In genomic region chr22:36904260-36904659, GRCh38 we compare ENCODE assay signal across 2 cellular contexts.
TF ChIP-seq lines count a peak whose summit lies in the region.

No MANE protein-coding gene starts in this region.

TF ChIP-seq in SK-N-SH, 30 proteins besides CTCF, POLR2A, EP300 and RAD21 (continued from another document):
- no peak for TF ChIP-seq USF1 (IDR thresholded peaks at IDR 0.05; ENCODE audit: borderline replicate concordance, low read depth)

TF ChIP-seq in SK-N-SH treated with all-trans-retinoic acid at 6 μM for 48 hours, 23 proteins besides CTCF, POLR2A, EP300 and RAD21 (continued from another document):
- TF ChIP-seq, protein P1, sequence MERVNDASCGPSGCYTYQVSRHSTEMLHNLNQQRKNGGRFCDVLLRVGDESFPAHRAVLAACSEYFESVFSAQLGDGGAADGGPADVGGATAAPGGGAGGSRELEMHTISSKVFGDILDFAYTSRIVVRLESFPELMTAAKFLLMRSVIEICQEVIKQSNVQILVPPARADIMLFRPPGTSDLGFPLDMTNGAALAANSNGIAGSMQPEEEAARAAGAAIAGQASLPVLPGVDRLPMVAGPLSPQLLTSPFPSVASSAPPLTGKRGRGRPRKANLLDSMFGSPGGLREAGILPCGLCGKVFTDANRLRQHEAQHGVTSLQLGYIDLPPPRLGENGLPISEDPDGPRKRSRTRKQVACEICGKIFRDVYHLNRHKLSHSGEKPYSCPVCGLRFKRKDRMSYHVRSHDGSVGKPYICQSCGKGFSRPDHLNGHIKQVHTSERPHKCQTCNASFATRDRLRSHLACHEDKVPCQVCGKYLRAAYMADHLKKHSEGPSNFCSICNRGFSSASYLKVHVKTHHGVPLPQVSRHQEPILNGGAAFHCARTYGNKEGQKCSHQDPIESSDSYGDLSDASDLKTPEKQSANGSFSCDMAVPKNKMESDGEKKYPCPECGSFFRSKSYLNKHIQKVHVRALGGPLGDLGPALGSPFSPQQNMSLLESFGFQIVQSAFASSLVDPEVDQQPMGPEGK (CRISPR knock-in tag; IDR thresholded peaks at IDR 0.05; ENCODE audit: borderline replicate concordance) = no peak
